8 cellular contexts compared by ENCODE assay signal in the genomic region with DNA sequence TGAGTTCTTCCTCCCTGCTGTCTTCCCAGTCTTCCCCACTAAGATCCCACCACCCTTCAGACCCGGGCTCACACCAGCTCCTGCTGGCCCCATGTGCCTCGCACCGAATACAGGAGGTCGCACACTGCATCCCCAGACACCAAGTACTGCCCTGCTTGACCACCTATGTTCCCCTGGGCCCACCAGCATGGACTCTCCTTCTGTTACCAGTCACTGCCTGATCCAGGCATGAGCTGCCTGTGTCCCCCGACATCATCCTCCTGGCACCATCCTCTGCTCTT.
A peak's percentile ranks its signal among the peaks of the same experiment; 100 is the strongest.
DNase-seq lines count a peak whose midpoint lies in the region; ATAC-seq and TF ChIP-seq lines count a peak whose summit lies in the region.

No MANE protein-coding gene starts in this region.

- no peak for TF ChIP-seq CTCF in spleen (IDR thresholded peaks at IDR 0.05 in 8 of 11, conservative IDR thresholded peaks at IDR 0.05 in 3 of 11)

- H3K9me3 ChIP-seq in spleen, result no peaks in the 10 kb centered on the region

- no peak for DNase-seq in spleen
- DNase-seq in retina, result no peak
- DNase-seq in middle frontal gyrus (ENCODE audit: extremely low spot score, low spot score), result no peak
- no peak for DNase-seq in SK-N-DZ (ENCODE audit: low spot score)
- DNase-seq in DMS53 treated with DMSO at 0.1 percent for 48 hours (lab: John Stamatoyannopoulos, UW; ENCODE audit: unreplicated experiment), result no peak

- intact Hi-C loops in spleen (cut with DNase I; ENCODE audit: low total_unique reads), result loop anchor here (5.0 kb wide), 1 partner anchor 405 kb away; no protein-coding TSS in a partner anchor

- H3K36me3 ChIP-seq in spleen, result peaks cover 0 to 11% (median 0%) of the 10 kb centered on the region in 6 donors

- ATAC-seq in GM19324 (IDR thresholded peaks at IDR 0.05; ENCODE audit: low FRiP score, unreplicated experiment) (peak; percentile 14), HG02981 (IDR thresholded peaks at IDR 0.05; ENCODE audit: unreplicated experiment) (peak; percentile 20)

- H3K27ac ChIP-seq in angular gyrus (ENCODE audit: low read depth, low read length) (peak overlapping the region; percentile 65), spleen (peak overlapping the region in 5 of 8 donors; percentile 34 to 68 (median 57))

- no peaks in the 10 kb centered on the region for H3K27me3 ChIP-seq in spleen (replicated peaks in 1 of 7)

- peaks cover 0 to 36% (median 23%) of the 10 kb centered on the region in 6 donors for H3K4me1 ChIP-seq in spleen

- no peak for TF ChIP-seq POLR2A in spleen (IDR thresholded peaks at IDR 0.05)

- peak overlapping the region in 1 of 8 donors; percentile 38 for H3K4me3 ChIP-seq in spleen

- WGBS in spleen, 5 donors, result 58 to 91% (median 75%) methylated on average over 5 of the region's 5 CpGs
